ENCODE assay signal across 11 cellular contexts in the genomic region with DNA sequence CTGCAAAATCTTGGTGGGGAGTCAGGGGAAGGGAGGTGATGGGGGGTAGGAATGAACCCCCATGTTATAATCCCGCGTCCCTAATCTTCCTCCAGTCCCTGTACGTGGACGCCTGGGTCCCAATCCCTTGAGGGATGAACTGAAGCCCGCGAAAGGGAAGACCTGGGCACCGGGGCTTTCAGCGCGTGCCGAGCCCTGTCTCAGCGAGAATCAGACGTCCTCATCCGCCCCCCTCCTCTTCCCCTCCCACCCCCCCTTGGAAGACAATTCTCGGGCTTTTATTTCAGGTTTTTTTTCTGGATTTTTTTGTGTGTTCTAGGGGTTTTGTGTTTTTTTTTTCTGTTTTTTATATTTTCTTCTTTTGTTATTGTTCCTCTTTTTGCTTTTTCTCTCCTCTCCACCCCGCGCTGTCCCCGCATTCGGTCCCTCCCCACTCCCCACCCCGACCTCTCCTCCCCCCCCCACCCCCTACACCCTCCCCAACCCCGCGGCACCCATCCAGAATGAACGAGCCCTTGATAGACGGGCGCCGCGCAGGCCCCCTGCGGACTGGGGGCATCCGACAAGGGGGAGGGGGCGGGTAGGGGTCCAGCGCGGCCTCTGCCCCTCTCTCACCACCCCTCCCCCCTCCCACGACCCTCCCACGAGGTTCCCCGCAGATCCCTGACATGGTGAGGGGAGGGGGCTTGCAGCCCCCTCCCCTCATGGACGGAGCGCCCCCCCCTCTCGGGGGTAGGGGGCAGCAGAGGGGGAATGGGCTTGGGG.
A peak's percentile ranks its signal among the peaks of the same experiment; 100 is the strongest.
DNase-seq lines count a peak whose midpoint lies in the region; ATAC-seq lines count a peak whose summit lies in the region.
"Had no signal": no experiment of that assay in that cellular context is flagged by ENCODE, and none has a peak within 500 bp of the region (broad histone marks: within the 10 kb centered on the region; RNA-seq: fewer than 3 reads in every experiment).

No MANE protein-coding gene starts in this region.

- peaks cover 15% of the 10 kb centered on the region for H3K9me3 Mint-ChIP-seq in activated T-cell treated with anti-CD3 and anti-CD28 coated beads, Interleukin-2, amount 50 U/mL, for 24 hours
- peaks cover 9 to 12% of the 10 kb centered on the region in 2 donors for H3K9me3 Mint-ChIP-seq in stimulated activated naive CD8-positive, alpha-beta T cell treated with anti-CD3 and anti-CD28 coated beads, Interleukin-15, amount 100 ng/mL, for 72 hours

- H3K9ac ChIP-seq in SK-N-MC (ENCODE audit: insufficient read length) (no peak overlapping the region), iPS-18a (ENCODE audit: low read length) (no peak overlapping the region)

- peak overlapping the region; percentile 89 for H3K4me3 ChIP-seq in SK-N-MC
- peak overlapping the region; percentile 77 for H3K4me3 ChIP-seq in iPS-18a (ENCODE audit: low read length)

- no peak for ATAC-seq in stimulated activated naive CD8-positive, alpha-beta T cell treated with anti-CD3 and anti-CD28 coated beads, Interleukin-15, amount 100 ng/mL, for 72 hours
- ATAC-seq in GM21381 (IDR thresholded peaks at IDR 0.05; ENCODE audit: unreplicated experiment): no peak

- peaks cover 8% of the 10 kb centered on the region for H3K36me3 Mint-ChIP-seq in activated T-cell treated with anti-CD3 and anti-CD28 coated beads, Interleukin-2, amount 50 U/mL, for 24 hours (ENCODE audit: low read depth)

- H3K36me3 ChIP-seq in SK-N-MC (ENCODE audit: insufficient read depth, low read length) (no peaks in the 10 kb centered on the region), iPS-18a (ENCODE audit: control insufficient read depth, low read depth, low read length) (no peaks in the 10 kb centered on the region)
- H3K36me3 ChIP-seq: brain microvascular endothelial cell, esophagus squamous epithelium, left lung had no signal

- H3K4me1 Mint-ChIP-seq in activated T-cell treated with anti-CD3 and anti-CD28 coated beads, Interleukin-2, amount 50 U/mL, for 24 hours (ENCODE audit: low read depth): peaks cover 21% of the 10 kb centered on the region
- H3K4me1 Mint-ChIP-seq in stimulated activated naive CD8-positive, alpha-beta T cell treated with anti-CD3 and anti-CD28 coated beads, Interleukin-15, amount 100 ng/mL, for 72 hours: peaks cover 24% of the 10 kb centered on the region

- H3K4me3 Mint-ChIP-seq in activated T-cell treated with anti-CD3 and anti-CD28 coated beads, Interleukin-2, amount 50 U/mL, for 24 hours: peak overlapping the region; percentile 34
- peak overlapping the region; percentile 90 to 97 for H3K4me3 Mint-ChIP-seq in stimulated activated naive CD8-positive, alpha-beta T cell treated with anti-CD3 and anti-CD28 coated beads, Interleukin-15, amount 100 ng/mL, for 72 hours

- H3K27ac Mint-ChIP-seq in activated T-cell treated with anti-CD3 and anti-CD28 coated beads, Interleukin-2, amount 50 U/mL, for 24 hours: no peak overlapping the region
- peak overlapping the region in 1 of 2 donors; percentile 28 for H3K27ac Mint-ChIP-seq in stimulated activated naive CD8-positive, alpha-beta T cell treated with anti-CD3 and anti-CD28 coated beads, Interleukin-15, amount 100 ng/mL, for 72 hours

- no peaks in the 10 kb centered on the region for H3K9me3 ChIP-seq in SK-N-MC (ENCODE audit: low read depth, low read length)
- no peaks in the 10 kb centered on the region for H3K9me3 ChIP-seq in iPS-18a (ENCODE audit: control insufficient read depth, low read depth, low read length)

- no peaks in the 10 kb centered on the region for H3K27me3 ChIP-seq in iPS-18a (ENCODE audit: control insufficient read depth, insufficient read depth, low read length)
- H3K27me3 ChIP-seq: brain microvascular endothelial cell had no signal

- H3K27me3 Mint-ChIP-seq in activated T-cell treated with anti-CD3 and anti-CD28 coated beads, Interleukin-2, amount 50 U/mL, for 24 hours: peaks cover 81% of the 10 kb centered on the region
- H3K27me3 Mint-ChIP-seq in stimulated activated naive CD8-positive, alpha-beta T cell treated with anti-CD3 and anti-CD28 coated beads, Interleukin-15, amount 100 ng/mL, for 72 hours: peaks cover 59% of the 10 kb centered on the region

- no peak for DNase-seq in activated T-cell treated with anti-CD3 and anti-CD28 coated beads, Interleukin-2, amount 50 U/mL, for 24 hours
- no peak for DNase-seq in activated T-cell treated with anti-CD3 and anti-CD28 coated beads, Interleukin-2, amount 50 U/mL, for 48 hours
- no peak for DNase-seq in SK-N-MC (ENCODE audit: low read depth, low spot score)
- DNase-seq in stimulated activated naive CD8-positive, alpha-beta T cell treated with anti-CD3 and anti-CD28 coated beads, Interleukin-15, amount 100 ng/mL, for 72 hours: no peak
- no peak for DNase-seq in NCI-H2171 (lab: John Stamatoyannopoulos, UW)
- no peak for DNase-seq in DMS153 treated with DMSO at 0.1 percent for 48 hours (lab: John Stamatoyannopoulos, UW; ENCODE audit: unreplicated experiment)
- DNase-seq: esophagus squamous epithelium had no signal

- peaks cover 9% of the 10 kb centered on the region for H3K4me1 ChIP-seq in iPS-18a (ENCODE audit: control insufficient read depth, low read depth, low read length)

- no peak overlapping the region for H3K27ac ChIP-seq in SK-N-MC
- no peak overlapping the region for H3K27ac ChIP-seq in iPS-18a (ENCODE audit: low read length)
- H3K27ac ChIP-seq: left lung had no signal
